In genomic region chr3:116512281-116512680, GRCh38 we compare ENCODE assay signal across 23 cellular contexts.
"Had no signal": no experiment of that assay in that cellular context is flagged by ENCODE, and none has a peak within 500 bp of the region (broad histone marks: within the 10 kb centered on the region; RNA-seq: fewer than 3 reads in every experiment).

No MANE protein-coding gene starts in this region.

- H3K36me3 ChIP-seq: left ventricle myocardium inferior, neural progenitor cell, neutrophil, right atrium auricular region, right lobe of liver, tibial nerve, uterus had no signal

- H3K9me3 ChIP-seq: left ventricle myocardium inferior, neutrophil, right atrium auricular region, right lobe of liver, tibial nerve, uterus had no signal

- ATAC-seq: natural killer cell; right lobe of liver; stimulated activated memory B cell treated with anti-CD40 and anti-IgM and Interleukin-4, amounts not matched to agents 10 μg/mL and 1 μg/mL and 100 μg/mL, for 72 hours; stimulated activated naive CD8-positive, alpha-beta T cell treated with anti-CD3 and anti-CD28 coated beads, Interleukin-15, amount 100 ng/mL, for 72 hours had no signal

- H3K27ac ChIP-seq: left ventricle myocardium inferior, neural progenitor cell, neutrophil, parathyroid adenoma, right atrium auricular region, right lobe of liver, tibial nerve, uterus had no signal

- H3K4me3 ChIP-seq: left ventricle myocardium inferior, lung, neural progenitor cell, right atrium auricular region, right lobe of liver, smooth muscle cell, tibial nerve, uterus had no signal

- H3K9ac ChIP-seq: neural progenitor cell, parathyroid adenoma had no signal

- H3K79me2 ChIP-seq: parathyroid adenoma had no signal

- H3K4me1 ChIP-seq: left ventricle myocardium inferior, neural progenitor cell, parathyroid adenoma, right atrium auricular region, right lobe of liver, tibial nerve, uterus had no signal

- DNase-seq: islet precursor cell; left ventricle myocardium inferior; mesendoderm; naive B cell; natural killer cell; nephron progenitor cell; occipital lobe; right lobe of liver; stimulated activated CD4-positive, alpha-beta T cell treated with anti-CD3 and anti-CD28 coated beads, Interleukin-1b, Interleukin-23, amount 100 ng/mL, for 48 hours; stimulated activated CD4-positive, alpha-beta T cell treated with anti-CD3 and anti-CD28 coated beads, Interleukin-2, amount 100 ng/mL, for 48 hours; stimulated activated CD4-positive, alpha-beta T cell treated with anti-CD3 and anti-CD28 coated beads, Interleukin-4, amount 100 ng/mL, for 4 hours; stimulated activated CD8-positive, alpha-beta memory T cell treated with anti-CD3 and anti-CD28 coated beads, Interleukin-4, amount 100 ng/mL, for 48 hours; stimulated activated naive CD4-positive, alpha-beta T cell treated with Interleukin-2 at 50 U/mL for 16 hours; stimulated activated naive CD8-positive, alpha-beta T cell treated with anti-CD3 and anti-CD28 coated beads, Interleukin-15, amount 100 ng/mL, for 72 hours; uterus had no signal

- H3K4me2 ChIP-seq: neural progenitor cell, smooth muscle cell had no signal

- H2AFZ ChIP-seq: neural progenitor cell, parathyroid adenoma had no signal

- H3K27me3 ChIP-seq: neural progenitor cell, neutrophil, right atrium auricular region, right lobe of liver, tibial nerve, uterus had no signal
